ENCODE assay signal across 8 cellular contexts in the genomic region with DNA sequence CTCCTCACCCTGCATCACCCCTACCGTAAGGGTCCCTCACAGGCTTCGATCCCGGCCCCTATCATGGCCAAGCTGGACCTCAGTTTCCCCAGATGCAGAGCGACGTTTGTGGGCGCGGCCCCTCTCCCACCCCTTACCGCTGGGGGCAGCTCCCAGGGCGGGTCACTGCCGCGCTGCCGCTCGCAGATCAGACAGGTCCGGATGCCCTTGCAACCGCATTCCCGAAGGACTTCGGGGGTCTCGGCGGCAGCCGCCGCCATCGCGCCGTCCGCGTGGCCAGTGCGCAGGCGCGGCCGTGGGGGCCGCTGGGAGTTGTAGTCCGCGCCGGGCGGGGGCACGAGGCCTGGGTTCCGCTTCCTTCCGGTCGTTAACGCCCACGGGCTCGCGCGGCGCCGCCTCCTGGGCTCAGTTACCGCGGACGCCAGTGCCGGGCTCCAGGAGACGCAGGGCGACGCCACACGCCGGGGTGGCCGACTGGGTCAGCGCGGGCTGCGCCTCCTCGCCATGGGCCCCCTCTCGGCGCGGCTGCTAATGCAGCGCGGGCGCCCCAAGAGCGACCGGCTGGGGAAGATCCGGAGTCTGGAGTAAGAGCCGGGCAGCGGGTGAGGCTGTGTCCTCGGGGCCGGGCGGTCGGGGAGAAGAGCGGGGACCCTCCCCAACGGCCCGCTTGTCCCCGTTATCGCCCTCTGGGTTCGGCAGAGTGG. TPM values are rescaled to one million over a fixed set of nuclear protein-coding genes. Genes with fewer than 3 reads are reported as not detected.
DNase-seq lines count a peak whose midpoint lies in the region; ATAC-seq and TF ChIP-seq lines count a peak whose summit lies in the region.

A gene with protein sequence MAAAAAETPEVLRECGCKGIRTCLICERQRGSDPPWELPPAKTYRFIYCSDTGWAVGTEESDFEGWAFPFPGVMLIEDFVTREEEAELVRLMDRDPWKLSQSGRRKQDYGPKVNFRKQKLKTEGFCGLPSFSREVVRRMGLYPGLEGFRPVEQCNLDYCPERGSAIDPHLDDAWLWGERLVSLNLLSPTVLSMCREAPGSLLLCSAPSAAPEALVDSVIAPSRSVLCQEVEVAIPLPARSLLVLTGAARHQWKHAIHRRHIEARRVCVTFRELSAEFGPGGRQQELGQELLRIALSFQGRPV (minus strand): TSS at position 287 of the 704 bp plus-strand sequence. CDS start 27 bp downstream, at position 260.
A gene (plus strand): TSS at position 408 of the 704 bp plus-strand sequence. CDS start 97 bp downstream, at position 505.

- peak within 1 kb of the TSS; percentile 68 for H3K4me3 ChIP-seq in kidney epithelial cell (ENCODE audit: low read depth, low read length)

- peaks cover 27% of the 10 kb centered on the region for H3K36me3 Mint-ChIP-seq in central memory CD8-positive, alpha-beta T cell (ENCODE audit: insufficient read depth)

- DNase-seq in AG20443 (ENCODE audit: low spot score) = peak; percentile 100
- peak; percentile 60 for DNase-seq in NCI-H446 treated with DMSO at 0.1 percent for 48 hours (lab: John Stamatoyannopoulos, UW)
- DNase-seq in central memory CD8-positive, alpha-beta T cell (ENCODE audit: low spot score in 2 of 2) = peak; percentile 87
- DNase-seq in kidney epithelial cell (ENCODE audit: low read depth) = peak; percentile 50
- DNase-seq in stimulated activated CD4-positive, alpha-beta T cell treated with anti-CD3 and anti-CD28 coated beads, Interleukin-15, amount 100 ng/mL, for 24 hours = peak; percentile 98

- no peaks in the 10 kb centered on the region for H3K27me3 ChIP-seq in kidney epithelial cell (ENCODE audit: control insufficient read depth, insufficient read depth, low read length)

- H3K27me3 Mint-ChIP-seq in central memory CD8-positive, alpha-beta T cell = no peaks in the 10 kb centered on the region

- TF ChIP-seq CTCF in kidney epithelial cell (IDR thresholded peaks at IDR 0.05; ENCODE audit: insufficient read depth, low read length, poor library complexity, severe bottlenecking) = no peak

- no peaks in the 10 kb centered on the region for H3K9me3 Mint-ChIP-seq in central memory CD8-positive, alpha-beta T cell

- peaks cover 2% of the 10 kb centered on the region for H3K36me3 ChIP-seq in kidney epithelial cell (ENCODE audit: control insufficient read depth, insufficient read depth, low read length)

- H3K4me1 Mint-ChIP-seq in central memory CD8-positive, alpha-beta T cell = peaks cover 37% of the 10 kb centered on the region

- ATAC-seq in GM19035 (IDR thresholded peaks at IDR 0.05; ENCODE audit: unreplicated experiment) (peak; percentile 91), HG03342 (IDR thresholded peaks at IDR 0.05; ENCODE audit: unreplicated experiment) (peak; percentile 88)
- peak; percentile 93 to 95 for ATAC-seq in activated CD4-positive, CD25-positive, alpha-beta regulatory T cell treated with anti-CD3 and anti-CD28 coated beads, Interleukin-2, amount 50 U/mL, for 24 hours
- peak; percentile 96 for ATAC-seq in central memory CD8-positive, alpha-beta T cell (replicated peaks; ENCODE audit: extremely low read depth, poor library complexity, severe bottlenecking)

- peak within 1 kb of the TSS; percentile 85 for H3K4me3 Mint-ChIP-seq in central memory CD8-positive, alpha-beta T cell

- peak within 1 kb of the TSS; percentile 85 for H3K27ac Mint-ChIP-seq in central memory CD8-positive, alpha-beta T cell (ENCODE audit: low read depth)

RNA-seq across cellular contexts. Expression of the first gene that starts in this region (rescaled TPM):
- total RNA-seq in kidney epithelial cell = 12.5 and 50.8 TPM in 2 replicates

RNA-seq across cellular contexts. Expression of the second gene that starts in this region (rescaled TPM):
- total RNA-seq in kidney epithelial cell = 22.9 and 38.0 TPM in 2 replicates

Comparison
In these comparisons a context has a peak if more than half of its experiments do, and no peak if none do; other contexts are left out.
1. Peak in every context shown above with its lines: DNase-seq, ATAC-seq and H3K4me3 ChIP-seq.
2. DNase-seq: peak in every context shown above with its lines; median percentile 100 in AG20443; 98 in stimulated activated CD4-positive, alpha-beta T cell treated with anti-CD3 and anti-CD28 coated beads, Interleukin-15, amount 100 ng/mL, for 24 hours; 87 in central memory CD8-positive, alpha-beta T cell; 60 in NCI-H446 treated with DMSO at 0.1 percent for 48 hours; 50 in kidney epithelial cell.